19 cellular contexts compared by ENCODE assay signal in the genomic region with DNA sequence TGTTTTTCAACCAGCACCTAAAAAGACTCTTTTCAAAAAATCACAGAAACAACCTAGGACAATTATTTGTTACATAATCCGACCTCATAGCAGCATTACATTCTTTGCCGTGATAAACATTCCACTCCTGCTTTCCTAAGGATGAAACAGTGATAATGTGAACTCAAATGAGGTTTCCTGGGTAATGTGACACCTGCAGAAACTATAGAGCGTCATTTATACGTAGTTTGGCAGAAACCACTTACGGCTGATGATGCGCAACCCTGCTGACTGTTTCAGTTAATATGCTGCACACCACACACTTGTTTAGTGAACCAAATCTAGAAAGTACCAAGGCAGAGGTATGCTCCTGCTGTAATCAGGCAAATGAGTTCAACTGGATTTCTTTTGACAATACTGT. TPM values are rescaled to one million over a fixed set of nuclear protein-coding genes. Genes with fewer than 3 reads are reported as not detected.
DNase-seq lines count a peak whose midpoint lies in the region; ATAC-seq and TF ChIP-seq lines count a peak whose summit lies in the region.
"Had no signal": no experiment of that assay in that cellular context is flagged by ENCODE, and none has a peak within 500 bp of the region (broad histone marks: within the 10 kb centered on the region; RNA-seq: fewer than 3 reads in every experiment).

No MANE protein-coding gene starts in this region.

- H3K36me3 Mint-ChIP-seq in MCF 10A (ENCODE audit: insufficient read depth, unreplicated experiment): no peaks in the 10 kb centered on the region
- H3K36me3 Mint-ChIP-seq: CD4-positive, CD25-positive, alpha-beta regulatory T cell had no signal

- DNase-seq in MCF 10A (ENCODE audit: unreplicated experiment) (peak; percentile 6), mammary epithelial cell (no peak), NCI-H510A treated with DMSO at 0.1 percent for 48 hours (lab: John Stamatoyannopoulos, UW) (peak; percentile 86), kidney epithelial cell (ENCODE audit: low read depth) (peak; percentile 61), retinal pigment epithelial cell (ENCODE audit: low read depth) (peak; percentile 44), MV-4-11 (lab: John Stamatoyannopoulos, UW) (no peak)
- DNase-seq: CD4-positive, CD25-positive, alpha-beta regulatory T cell; GOT3; HCEC 1CT; Karpas-422; NCI-H1694 treated with DMSO at 0.1 percent for 48 hours; NCI-H2081 treated with DMSO at 0.1 percent for 48 hours; PC-9; RPMI8226; SHP77 treated with DMSO at 0.1 percent for 48 hours; SW 1271; T-helper 17 cell had no signal

- TF ChIP-seq CTCF in MCF 10A (IDR thresholded peaks at IDR 0.05; ENCODE audit: unreplicated experiment) (no peak), mammary epithelial cell (conservative IDR thresholded peaks at IDR 0.05 in 1 of 2, IDR thresholded peaks at IDR 0.05 in 1 of 2; ENCODE audit: extremely low read depth in 1 of 2, insufficient read depth in 1 of 2, low read depth in 1 of 2, low read length in 2 of 2) (no peak), kidney epithelial cell (IDR thresholded peaks at IDR 0.05; ENCODE audit: insufficient read depth, low read length, poor library complexity, severe bottlenecking) (no peak), retinal pigment epithelial cell (conservative IDR thresholded peaks at IDR 0.05; ENCODE audit: low read depth, low read length) (no peak)

- no peak overlapping the region for H3K9ac ChIP-seq in mammary epithelial cell (ENCODE audit: insufficient read depth, low read length)

- H3K27ac ChIP-seq in mammary epithelial cell (ENCODE audit: insufficient read depth, low read depth, low read length): no peak overlapping the region
- H3K27ac ChIP-seq: PC-9, SK-N-MC had no signal

- no peaks in the 10 kb centered on the region for H3K27me3 Mint-ChIP-seq in MCF 10A (ENCODE audit: insufficient read depth, unreplicated experiment)
- H3K27me3 Mint-ChIP-seq: CD4-positive, CD25-positive, alpha-beta regulatory T cell; T-helper 17 cell had no signal

- WGBS in mammary epithelial cell (ENCODE audit: low coverage, missing lambda C conversion rate): 96% methylated on average over 5 of the region's 6 CpGs

- H3K4me2 ChIP-seq in mammary epithelial cell (ENCODE audit: insufficient read depth, low read depth, low read length): no peak overlapping the region
- H3K4me2 ChIP-seq: PC-9 had no signal

- POLR2A ChIA-PET in MCF 10A (lab: Yijun Ruan, JAX): no interaction called here

- CTCF ChIA-PET in MCF 10A (lab: Yijun Ruan, JAX) (no interaction called here), mammary epithelial cell (lab: Charles Lee; ENCODE audit: low non-redundant PET) (no interaction called here)

- H3K4me3 ChIP-seq in mammary epithelial cell (replicated peaks in 1 of 3; ENCODE audit: insufficient read depth in 1 of 3, low read depth in 2 of 3, low read length in 3 of 3) (no peak overlapping the region), kidney epithelial cell (ENCODE audit: low read depth, low read length) (no peak overlapping the region), retinal pigment epithelial cell (ENCODE audit: low read length) (no peak overlapping the region)
- H3K4me3 ChIP-seq: PC-9, SK-N-MC had no signal

- no peaks in the 10 kb centered on the region for H4K20me1 ChIP-seq in mammary epithelial cell (ENCODE audit: insufficient read depth, low read length)

- dilution Hi-C loops in mammary epithelial cell (cut with HindIII; ENCODE audit: low sequenced_read_pairs): no loop called here

- no peaks in the 10 kb centered on the region for H3K4me1 ChIP-seq in mammary epithelial cell (ENCODE audit: insufficient read depth, low read length)

- intact Hi-C loops in MCF 10A (cut with micrococcal nuclease) (no loop called here), mammary epithelial cell (cut with micrococcal nuclease) (no loop called here)

- in situ Hi-C loops in mammary epithelial cell (cut with MboI; ENCODE audit: low sequenced_read_pairs in 2 of 2): no loop called here

- BruUV-seq in MCF 10A (replicated peaks; lab: Mats Ljungman, UMichigan) (no TSS peak), mammary epithelial cell (replicated peaks; lab: Mats Ljungman, UMichigan) (no TSS peak)

- H3K4me3 Mint-ChIP-seq in MCF 10A (ENCODE audit: unreplicated experiment): no peak overlapping the region
- H3K4me3 Mint-ChIP-seq: T-helper 17 cell had no signal

- H3K9me3 ChIP-seq in mammary epithelial cell (replicated peaks; ENCODE audit: insufficient read depth, low read length): no peaks in the 10 kb centered on the region

- H3K27ac Mint-ChIP-seq in MCF 10A (ENCODE audit: low read depth, unreplicated experiment): no peak overlapping the region
- H3K27ac Mint-ChIP-seq: CD4-positive, CD25-positive, alpha-beta regulatory T cell; T-helper 17 cell had no signal

- peaks cover 8% of the 10 kb centered on the region for H3K4me1 Mint-ChIP-seq in MCF 10A (ENCODE audit: insufficient read depth, unreplicated experiment)
- H3K4me1 Mint-ChIP-seq: CD4-positive, CD25-positive, alpha-beta regulatory T cell; T-helper 17 cell had no signal

- H3K27me3 ChIP-seq in mammary epithelial cell (ENCODE audit: insufficient read depth, low read length) (no peaks in the 10 kb centered on the region), kidney epithelial cell (ENCODE audit: control insufficient read depth, insufficient read depth, low read length) (no peaks in the 10 kb centered on the region)

- no peak for ATAC-seq in GM19395 (IDR thresholded peaks at IDR 0.05; ENCODE audit: unreplicated experiment)
- ATAC-seq: T-helper 17 cell had no signal

- no peaks in the 10 kb centered on the region for H3K79me2 ChIP-seq in mammary epithelial cell (ENCODE audit: insufficient read depth, low read length)

- H3K36me3 ChIP-seq in mammary epithelial cell (ENCODE audit: insufficient read depth, low read length) (no peaks in the 10 kb centered on the region), kidney epithelial cell (ENCODE audit: control insufficient read depth, insufficient read depth, low read length) (no peaks in the 10 kb centered on the region)

- H2AFZ ChIP-seq in mammary epithelial cell (ENCODE audit: low read depth, low read length): no peak overlapping the region
- H2AFZ ChIP-seq: PC-9 had no signal

- peaks cover 7% of the 10 kb centered on the region for H3K9me3 Mint-ChIP-seq in MCF 10A (ENCODE audit: unreplicated experiment)

RNA-seq across cellular contexts. Expression of a gene that starts 55.9 kb away (rescaled TPM):
- total RNA-seq in MCF 10A (2022) (0.65 and 1.1 TPM in 2 replicates), mammary epithelial cell (under 1 TPM; under 0.01 to 0.35 TPM), kidney epithelial cell (1.7 and 1.8 TPM in 2 replicates)
- polyA plus RNA-seq in mammary epithelial cell: 0.17 TPM
- polyA minus RNA-seq in mammary epithelial cell: not detected
- total RNA-seq: CD4-positive, CD25-positive, alpha-beta regulatory T cell; PC-9; T-helper 17 cell had no signal
- polyA plus RNA-seq: CD4-positive, CD25-positive, alpha-beta regulatory T cell had no signal

Comparison
In these comparisons a context has a peak if more than half of its experiments do, and no peak if none do; other contexts are left out.
1. DNase-seq: peak in MCF 10A (single experiment), NCI-H510A treated with DMSO at 0.1 percent for 48 hours (single experiment), kidney epithelial cell (single experiment) and retinal pigment epithelial cell (single experiment); none in mammary epithelial cell (single experiment) and MV-4-11 (single experiment).